Comparison of ENCODE assay signal across 8 cellular contexts in the genomic region with DNA sequence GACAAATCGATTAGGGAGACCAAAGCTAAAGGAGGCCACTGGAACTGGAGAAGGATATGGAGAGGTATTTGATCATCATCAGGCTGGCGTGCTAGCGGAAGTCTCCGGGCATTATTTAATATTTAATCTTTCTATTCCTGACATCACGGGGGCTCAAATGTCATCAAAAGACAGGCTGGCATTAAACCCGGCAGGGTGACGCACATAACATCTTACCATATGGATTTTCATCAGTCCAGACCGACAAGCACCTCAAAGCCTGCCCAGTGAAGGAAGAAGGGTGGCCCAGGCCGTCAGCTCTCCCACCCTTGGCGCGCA. TPM values are rescaled to one million over a fixed set of nuclear protein-coding genes. Genes with fewer than 3 reads are reported as not detected.
DNase-seq lines count a peak whose midpoint lies in the region; ATAC-seq and TF ChIP-seq lines count a peak whose summit lies in the region.

No MANE protein-coding gene starts in this region.

- H3K27ac Mint-ChIP-seq in nephron, result peak overlapping the region; percentile 62 to 87 (median 87)

- peak; percentile 1 for ATAC-seq in HG02642 (IDR thresholded peaks at IDR 0.05; ENCODE audit: poor library complexity, unreplicated experiment)
- ATAC-seq in HG03139 (IDR thresholded peaks at IDR 0.05; ENCODE audit: unreplicated experiment), result no peak

- no peaks in the 10 kb centered on the region for H3K9me3 Mint-ChIP-seq in nephron

- H3K27me3 Mint-ChIP-seq in nephron (ENCODE audit: low read depth), result no peaks in the 10 kb centered on the region

- H3K4me3 ChIP-seq in GM08714 (ENCODE audit: low read length), result peak overlapping the region; percentile 91

- peak overlapping the region; percentile 62 for H3K27ac ChIP-seq in epithelial cell of prostate

- peak overlapping the region; percentile 93 to 99 (median 97) for H3K4me3 Mint-ChIP-seq in nephron

- in situ Hi-C loops in SK-MEL-5 (cut with HindIII; ENCODE audit: low pct_unique_long_range_greater_than_20kb, low sequenced_read_pairs), result no loop called here

- H3K36me3 Mint-ChIP-seq in nephron (ENCODE audit: low read depth), result no peaks in the 10 kb centered on the region

- DNase-seq in SK-MEL-5 (ENCODE audit: low read depth, low spot score) (peak; percentile 69), epithelial cell of prostate (ENCODE audit: low read depth, low spot score) (no peak), OCI-M2 (lab: John Stamatoyannopoulos, UW; ENCODE audit: unreplicated experiment) (no peak), HK-2 (ENCODE audit: unreplicated experiment) (no peak)

- H3K4me1 Mint-ChIP-seq in nephron, result peaks cover 13% of the 10 kb centered on the region

- TF ChIP-seq CTCF in nephron (IDR thresholded peaks at IDR 0.05; ENCODE audit: unreplicated experiment in 3 of 3), result no peak

RNA-seq across cellular contexts. Expression of gene CCPG1, which starts 0.6 kb away (rescaled TPM):
- total RNA-seq in SK-MEL-5 (2014; rRNA removed; shearing (Covaris generic)), result 61.7 and 69.8 TPM in 2 replicates
- polyA plus RNA-seq in SK-MEL-5 (2015; cell fraction: cytosol; rRNA removed), result 41.8 and 48.7 TPM in 2 replicates
- 19.9 and 24.5 TPM in 2 replicates for polyA plus RNA-seq in SK-MEL-5 (2015; cell fraction: nucleus; rRNA removed)

RNA-seq across cellular contexts. Expression of gene PIERCE2, which starts 0.7 kb away (rescaled TPM):
- 3.9 and 4.1 TPM in 2 replicates for total RNA-seq in SK-MEL-5 (2014; rRNA removed; shearing (Covaris generic))
- polyA plus RNA-seq in SK-MEL-5 (2015; cell fraction: cytosol; rRNA removed), result 2.2 and 3.6 TPM in 2 replicates
- polyA plus RNA-seq in SK-MEL-5 (2015; cell fraction: nucleus; rRNA removed), result 1.7 TPM in 1 of 2 replicates, not detected in the other
